In genomic region chr15:50012790-50013189, GRCh38 we compare ENCODE assay signal across 1 cellular context.
A peak's percentile ranks its signal among the peaks of the same experiment; 100 is the strongest.
TF ChIP-seq lines count a peak whose summit lies in the region.

No MANE protein-coding gene starts in this region.

TF ChIP-seq in K562, 482 proteins besides CTCF, POLR2A, EP300 and RAD21 (continued from another document):
- TF ChIP-seq, protein P1, sequence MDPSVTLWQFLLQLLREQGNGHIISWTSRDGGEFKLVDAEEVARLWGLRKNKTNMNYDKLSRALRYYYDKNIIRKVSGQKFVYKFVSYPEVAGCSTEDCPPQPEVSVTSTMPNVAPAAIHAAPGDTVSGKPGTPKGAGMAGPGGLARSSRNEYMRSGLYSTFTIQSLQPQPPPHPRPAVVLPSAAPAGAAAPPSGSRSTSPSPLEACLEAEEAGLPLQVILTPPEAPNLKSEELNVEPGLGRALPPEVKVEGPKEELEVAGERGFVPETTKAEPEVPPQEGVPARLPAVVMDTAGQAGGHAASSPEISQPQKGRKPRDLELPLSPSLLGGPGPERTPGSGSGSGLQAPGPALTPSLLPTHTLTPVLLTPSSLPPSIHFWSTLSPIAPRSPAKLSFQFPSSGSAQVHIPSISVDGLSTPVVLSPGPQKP (CRISPR knock-in tag; IDR thresholded peaks at IDR 0.05) = no peak
- no peak for TF ChIP-seq ZNF764 (CRISPR knock-in tag; IDR thresholded peaks at IDR 0.05; ENCODE audit: low read depth)
- TF ChIP-seq SIN3A (IDR thresholded peaks at IDR 0.05; ENCODE audit: borderline replicate concordance in 2 of 2, control insufficient read depth in 1 of 2, low read depth in 2 of 2, low read length in 2 of 2) = no peak
- no peak for TF ChIP-seq ZNF785 (CRISPR knock-in tag; IDR thresholded peaks at IDR 0.05)
- no peak for TF ChIP-seq POLR3A (IDR thresholded peaks at IDR 0.05; ENCODE audit: borderline replicate concordance, extremely low read depth, insufficient read depth, insufficient read length)
- no peak for TF ChIP-seq RB1 (IDR thresholded peaks at IDR 0.05; ENCODE audit: low read depth)
- no peak for TF ChIP-seq ZKSCAN8 (CRISPR knock-in tag; IDR thresholded peaks at IDR 0.05)
- peak; percentile 88 for TF ChIP-seq C11orf30 (IDR thresholded peaks at IDR 0.05; ENCODE audit: low read depth)
- TF ChIP-seq, protein P2, sequence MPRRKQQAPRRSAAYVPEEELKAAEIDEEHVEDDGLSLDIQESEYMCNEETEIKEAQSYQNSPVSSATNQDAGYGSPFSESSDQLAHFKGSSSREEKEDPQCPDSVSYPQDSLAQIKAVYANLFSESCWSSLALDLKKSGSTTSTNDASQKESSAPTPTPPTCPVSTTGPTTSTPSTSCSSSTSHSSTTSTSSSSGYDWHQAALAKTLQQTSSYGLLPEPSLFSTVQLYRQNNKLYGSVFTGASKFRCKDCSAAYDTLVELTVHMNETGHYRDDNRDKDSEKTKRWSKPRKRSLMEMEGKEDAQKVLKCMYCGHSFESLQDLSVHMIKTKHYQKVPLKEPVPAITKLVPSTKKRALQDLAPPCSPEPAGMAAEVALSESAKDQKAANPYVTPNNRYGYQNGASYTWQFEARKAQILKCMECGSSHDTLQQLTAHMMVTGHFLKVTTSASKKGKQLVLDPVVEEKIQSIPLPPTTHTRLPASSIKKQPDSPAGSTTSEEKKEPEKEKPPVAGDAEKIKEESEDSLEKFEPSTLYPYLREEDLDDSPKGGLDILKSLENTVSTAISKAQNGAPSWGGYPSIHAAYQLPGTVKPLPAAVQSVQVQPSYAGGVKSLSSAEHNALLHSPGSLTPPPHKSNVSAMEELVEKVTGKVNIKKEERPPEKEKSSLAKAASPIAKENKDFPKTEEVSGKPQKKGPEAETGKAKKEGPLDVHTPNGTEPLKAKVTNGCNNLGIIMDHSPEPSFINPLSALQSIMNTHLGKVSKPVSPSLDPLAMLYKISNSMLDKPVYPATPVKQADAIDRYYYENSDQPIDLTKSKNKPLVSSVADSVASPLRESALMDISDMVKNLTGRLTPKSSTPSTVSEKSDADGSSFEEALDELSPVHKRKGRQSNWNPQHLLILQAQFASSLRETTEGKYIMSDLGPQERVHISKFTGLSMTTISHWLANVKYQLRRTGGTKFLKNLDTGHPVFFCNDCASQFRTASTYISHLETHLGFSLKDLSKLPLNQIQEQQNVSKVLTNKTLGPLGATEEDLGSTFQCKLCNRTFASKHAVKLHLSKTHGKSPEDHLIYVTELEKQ (CRISPR knock-in tag; IDR thresholded peaks at IDR 0.05) = no peak
- no peak for TF ChIP-seq UBTF (IDR thresholded peaks at IDR 0.05; ENCODE audit: borderline replicate concordance in 1 of 2, low read depth in 2 of 2, low read length in 2 of 2)
